8 cellular contexts compared by ENCODE assay signal in the genomic region with DNA sequence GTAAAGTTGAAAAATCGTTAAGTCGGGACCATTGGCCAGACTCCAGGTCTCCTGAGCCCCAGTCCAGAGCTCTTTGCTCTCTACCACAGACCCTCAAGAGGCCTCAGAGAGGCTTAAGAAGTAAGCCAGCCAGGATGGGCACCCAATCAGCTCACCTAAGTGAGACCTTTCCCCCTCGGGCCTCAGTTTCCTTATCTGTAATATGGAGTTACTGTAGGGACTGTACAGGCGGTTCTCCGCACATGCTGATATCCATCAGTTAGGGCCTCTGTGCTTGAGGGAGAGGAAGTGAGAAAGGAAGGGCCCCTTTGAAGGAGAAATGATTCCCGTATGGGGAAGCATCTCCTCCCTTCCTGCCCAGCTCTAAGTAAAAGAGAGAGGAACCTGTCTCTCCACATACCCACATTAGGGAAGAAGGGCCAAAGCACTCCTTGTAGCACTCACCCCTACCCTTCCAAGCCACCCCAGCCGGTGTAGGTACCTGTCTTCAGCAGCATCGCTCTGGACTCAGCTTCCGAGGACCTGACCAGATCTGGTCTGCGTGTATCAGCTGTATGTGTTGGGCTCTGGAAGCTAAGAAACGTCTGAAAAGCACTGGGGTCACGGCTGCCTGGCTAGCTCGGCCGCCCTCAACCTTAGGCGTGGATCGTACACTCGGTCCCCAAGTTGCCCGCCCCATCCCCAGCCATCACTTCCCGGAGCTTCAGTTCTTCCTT. TPM values are rescaled to one million over a fixed set of nuclear protein-coding genes. Genes with fewer than 3 reads are reported as not detected.
DNase-seq lines count a peak whose midpoint lies in the region; ATAC-seq and TF ChIP-seq lines count a peak whose summit lies in the region.

No MANE protein-coding gene starts in this region.

- H3K9ac ChIP-seq in fibroblast of lung (ENCODE audit: insufficient read depth, low read length) = peak overlapping the region; percentile 68

- TF ChIP-seq CTCF in fibroblast of lung (conservative IDR thresholded peaks at IDR 0.05 in 1 of 2, IDR thresholded peaks at IDR 0.05 in 1 of 2; ENCODE audit: low read depth in 1 of 2, low read length in 2 of 2) (no peak), GM10266 (IDR thresholded peaks at IDR 0.05; ENCODE audit: control insufficient read depth, insufficient read depth, low read depth, missing control alignments) (no peak)

- H3K27me3 ChIP-seq in fibroblast of lung (ENCODE audit: control insufficient read depth, insufficient read depth, low read length) = no peaks in the 10 kb centered on the region
- H3K27me3 ChIP-seq in neuron (ENCODE audit: insufficient read depth, low read length) = no peaks in the 10 kb centered on the region

- no peaks in the 10 kb centered on the region for H3K79me2 ChIP-seq in fibroblast of lung (ENCODE audit: control insufficient read depth, insufficient read depth, low read length)

- H3K4me1 ChIP-seq in fibroblast of lung (ENCODE audit: control insufficient read depth, extremely low read depth, insufficient read depth, low read length) (peaks cover 8% of the 10 kb centered on the region), neuron (ENCODE audit: insufficient read depth, low read length) (peaks cover 16% of the 10 kb centered on the region)

- H3K36me3 ChIP-seq in fibroblast of lung (ENCODE audit: control insufficient read depth, insufficient read depth, low read length) (peaks cover 6% of the 10 kb centered on the region), neuron (ENCODE audit: insufficient read depth, low read length) (peaks cover 18% of the 10 kb centered on the region)

- H3K9me3 ChIP-seq in fibroblast of lung (ENCODE audit: control insufficient read depth, insufficient read depth, low read depth, low read length) (no peaks in the 10 kb centered on the region), neuron (ENCODE audit: low read length) (no peaks in the 10 kb centered on the region)

- H3K4me3 ChIP-seq in fibroblast of lung (replicated peaks in 1 of 4; ENCODE audit: control extremely low read depth in 1 of 4, insufficient read depth in 1 of 4, low read depth in 3 of 4, low read length in 4 of 4) = peak overlapping the region; percentile 69 to 79 (median 76)
- H3K4me3 ChIP-seq in neuron (ENCODE audit: low read length) = peak overlapping the region; percentile 61

- DNase-seq in GDM1 (lab: John Stamatoyannopoulos, UW) (peak; percentile 55), SKM-1 treated with dmso at 0.1 percent for 144 hours (lab: John Stamatoyannopoulos, UW; ENCODE audit: unreplicated experiment) (peak; percentile 72), fibroblast of lung (ENCODE audit: low read depth in 2 of 2) (no peak), NCI-H82 treated with DMSO at 0.1 percent for 48 hours (lab: John Stamatoyannopoulos, UW; ENCODE audit: unreplicated experiment) (no peak), NCI-H2107 treated with DMSO at 0.1 percent for 48 hours (lab: John Stamatoyannopoulos, UW; ENCODE audit: unreplicated experiment) (no peak), GM10266 (ENCODE audit: extremely low spot score) (no peak)

- peak overlapping the region; percentile 100 for H3K4me2 ChIP-seq in fibroblast of lung (ENCODE audit: extremely low read depth, insufficient read depth, low read length)

- H4K20me1 ChIP-seq in fibroblast of lung (ENCODE audit: control insufficient read depth, extremely low read depth, insufficient read depth, low read length) = no peaks in the 10 kb centered on the region

- H3K27ac ChIP-seq in fibroblast of lung (ENCODE audit: insufficient read depth, low read length) = peak overlapping the region; percentile 76

- H2AFZ ChIP-seq in fibroblast of lung (ENCODE audit: low read length) (peak overlapping the region; percentile 86), neuron (ENCODE audit: low read depth, low read length) (peak overlapping the region; percentile 55)

- ATAC-seq in HG02610 (IDR thresholded peaks at IDR 0.05; ENCODE audit: unreplicated experiment) = peak; percentile 5

RNA-seq across cellular contexts. Expression of a gene that starts 0.7 kb away (rescaled TPM):
- 26.7 and 43.4 TPM in 2 replicates for total RNA-seq in fibroblast of lung
- polyA plus RNA-seq in fibroblast of lung = 24.5 and 36.5 TPM in 2 replicates
- polyA plus RNA-seq in fibroblast of lung (2012) = 25.5 and 35.8 TPM in 2 replicates
- 132 and 134 TPM in 2 replicates for polyA minus RNA-seq in fibroblast of lung (ENCODE audit: low replicate concordance)

RNA-seq across cellular contexts. Expression of a gene that starts 4.1 kb away (rescaled TPM):
- total RNA-seq in fibroblast of lung = 20.0 and 24.9 TPM in 2 replicates
- 9.6 and 19.2 TPM in 2 replicates for polyA plus RNA-seq in fibroblast of lung
- polyA plus RNA-seq in fibroblast of lung (2012) = 8.7 and 18.1 TPM in 2 replicates
- 4.9 and 10.9 TPM in 2 replicates for polyA minus RNA-seq in fibroblast of lung (ENCODE audit: low replicate concordance)

RNA-seq across cellular contexts. Expression of a gene that starts 9.5 kb away (rescaled TPM):
- 4.9 and 9.1 TPM in 2 replicates for total RNA-seq in fibroblast of lung
- polyA plus RNA-seq in fibroblast of lung = 31.8 and 39.5 TPM in 2 replicates
- 78.3 and 104 TPM in 2 replicates for polyA plus RNA-seq in fibroblast of lung (2012)
- 9.7 and 29.9 TPM in 2 replicates for polyA minus RNA-seq in fibroblast of lung (ENCODE audit: low replicate concordance)

RNA-seq across cellular contexts. Expression of a gene that starts 20.6 kb away (rescaled TPM):
- 55.2 and 68.5 TPM in 2 replicates for total RNA-seq in fibroblast of lung
- polyA plus RNA-seq in fibroblast of lung = 87.8 and 100 TPM in 2 replicates
- 126 and 166 TPM in 2 replicates for polyA plus RNA-seq in fibroblast of lung (2012)
- 9.3 and 11.3 TPM in 2 replicates for polyA minus RNA-seq in fibroblast of lung (ENCODE audit: low replicate concordance)

Comparison
In these comparisons a context has a peak if more than half of its experiments do, and no peak if none do; other contexts are left out.
1. DNase-seq: peak in GDM1 (single experiment) and SKM-1 treated with dmso at 0.1 percent for 144 hours (single experiment); none in fibroblast of lung (0 of 2), NCI-H82 treated with DMSO at 0.1 percent for 48 hours (single experiment), NCI-H2107 treated with DMSO at 0.1 percent for 48 hours (single experiment) and GM10266 (single experiment).